1 cellular context compared by ENCODE assay signal in the genomic region with DNA sequence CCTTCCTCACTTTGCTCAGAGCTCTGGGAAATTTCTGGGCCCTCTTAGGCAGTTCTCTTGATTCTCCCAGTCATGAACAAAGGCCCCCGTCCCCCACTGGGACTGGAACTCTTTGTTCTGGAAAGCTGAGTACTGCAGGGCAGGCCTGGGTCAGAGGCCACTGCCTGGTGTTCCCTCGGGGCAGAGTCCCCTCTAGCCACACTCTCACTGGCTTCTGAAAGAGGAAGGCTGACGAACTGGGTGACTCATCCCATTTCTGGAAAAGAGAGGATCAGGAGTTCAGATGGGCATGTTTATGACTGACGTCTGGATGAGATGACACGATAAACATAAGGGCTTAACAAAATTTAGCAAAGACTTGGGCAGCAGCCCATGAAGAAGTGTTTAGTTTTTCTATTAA.
TF ChIP-seq lines count a peak whose summit lies in the region.

No MANE protein-coding gene starts in this region.

TF ChIP-seq in K562, 482 proteins besides CTCF, POLR2A, EP300 and RAD21 (continued from another document):
- TF ChIP-seq PRPF4 (IDR thresholded peaks at IDR 0.05; ENCODE audit: insufficient read depth, low read depth, low read length, poor library complexity, severe bottlenecking) (no peak), MIER1 (IDR thresholded peaks at IDR 0.05; ENCODE audit: low read depth) (no peak), MAZ (CRISPR knock-in tag; conservative IDR thresholded peaks at IDR 0.05 in 1 of 2, IDR thresholded peaks at IDR 0.05 in 1 of 2) (no peak), TAF9B (IDR thresholded peaks at IDR 0.05; ENCODE audit: partially characterized antibody) (no peak), CREM (IDR thresholded peaks at IDR 0.05; ENCODE audit: low read depth) (0 out of 2 replicates have a peak, but pooled peaks have one; percentile 28), SMARCB1 (IDR thresholded peaks at IDR 0.05; ENCODE audit: insufficient read length, low read depth) (no peak), ZNF324 (CRISPR knock-in tag; IDR thresholded peaks at IDR 0.05) (no peak), ZNF77 (CRISPR knock-in tag; IDR thresholded peaks at IDR 0.05) (no peak)
